20 cellular contexts compared by ENCODE assay signal in genomic region chr18:11972371-11973174, GRCh38. TPM values are rescaled to one million over a fixed set of nuclear protein-coding genes. Genes with fewer than 3 reads are reported as not detected.
DNase-seq lines count a peak whose midpoint lies in the region; ATAC-seq, FAIRE-seq and TF ChIP-seq lines count a peak whose summit lies in the region.
"Had no signal": no experiment of that assay in that cellular context is flagged by ENCODE, and none has a peak within 500 bp of the region (broad histone marks: within the 10 kb centered on the region; RNA-seq: fewer than 3 reads in every experiment).

No MANE protein-coding gene starts in this region.

- CTCF ChIA-PET in H1 (lab: Charles Lee; ENCODE audit: partially characterized antibody) = interaction anchor here (0.6 to 1.7 kb wide), 6 partner anchors 10 to 35 kb away, joined by 3 to 4 read pairs (median 3); no protein-coding TSS in a partner anchor

- no peaks in the 10 kb centered on the region for H3K36me3 Mint-ChIP-seq in natural killer cell treated with Interleukin-12 subunit alpha and Interleukin-12 subunit beta and Interleukin-15 and Interleukin-18, amount 100 ng/mL, for 72 hours
- no peaks in the 10 kb centered on the region for H3K36me3 Mint-ChIP-seq in natural killer cell
- H3K36me3 Mint-ChIP-seq: CD8-positive, alpha-beta T cell had no signal

- TF ChIP-seq EP300 in H1 (IDR thresholded peaks at IDR 0.05; ENCODE audit: borderline replicate concordance in 1 of 2, low read depth in 2 of 2, low read length in 2 of 2) = no peak

- H3K4me1 Mint-ChIP-seq in natural killer cell treated with Interleukin-12 subunit alpha and Interleukin-12 subunit beta and Interleukin-15 and Interleukin-18, amount 100 ng/mL, for 72 hours (ENCODE audit: low read depth in 2 of 2) = peaks cover 0 to 3% of the 10 kb centered on the region in 2 donors
- no peaks in the 10 kb centered on the region for H3K4me1 Mint-ChIP-seq in natural killer cell

- H2BK20ac ChIP-seq in H1 (ENCODE audit: low read length) = peak overlapping the region; percentile 61; the same call in 1 of the 2 replicates

- no peak overlapping the region for H2AK5ac ChIP-seq in H1 (ENCODE audit: low read depth, low read length)

- intact Hi-C loops in natural killer cell (cut with micrococcal nuclease) (no loop called here), mucosa of descending colon (cut with DNase I, micrococcal nuclease) (no loop called here), upper lobe of right lung (cut with DNase I) (no loop called here)

- no peak overlapping the region for H4K5ac ChIP-seq in H1 (ENCODE audit: insufficient read length, low read depth, low read length)

- 88% methylated on average over 31 of the region's 35 CpGs; no CpG with 5 or more reads in 1 of the 2 experiments for WGBS in H1 (ENCODE audit: extremely low coverage in 1 of 2, insufficient coverage in 1 of 2, insufficient read length in 1 of 2, insufficient replicate concordance in 2 of 2, low coverage in 1 of 2, low lambda C conversion rate in 2 of 2, missing lambda C conversion rate in 1 of 2), 2 experiments

- no peaks in the 10 kb centered on the region for H3K9me3 ChIP-seq in H1 (ENCODE audit: insufficient read depth in 2 of 2, low read depth in 1 of 2, low read length in 1 of 2)
- H3K9me3 ChIP-seq in mucosa of descending colon = no peaks in the 10 kb centered on the region
- H3K9me3 ChIP-seq in upper lobe of right lung = no peaks in the 10 kb centered on the region
- H3K9me3 ChIP-seq: BLaER1, SJCRH30 had no signal

- H3K36me3 ChIP-seq in H1 (ENCODE audit: control insufficient read depth in 2 of 4, insufficient read depth in 4 of 4, low read length in 3 of 4) = no peaks in the 10 kb centered on the region
- no peaks in the 10 kb centered on the region for H3K36me3 ChIP-seq in mucosa of descending colon (ENCODE audit: low read depth)
- H3K36me3 ChIP-seq in upper lobe of right lung = no peaks in the 10 kb centered on the region
- H3K36me3 ChIP-seq: BLaER1, SJCRH30 had no signal

- ATAC-seq in natural killer cell treated with Interleukin-12 subunit alpha and Interleukin-12 subunit beta and Interleukin-15 and Interleukin-18, amount 100 ng/mL, for 72 hours = no peak
- ATAC-seq in natural killer cell = no peak
- ATAC-seq in mucosa of descending colon = peak; percentile 19
- peak; percentile 59 for ATAC-seq in upper lobe of right lung
- no peak for ATAC-seq in HG03039 (IDR thresholded peaks at IDR 0.05; ENCODE audit: unreplicated experiment)
- ATAC-seq: CD8-positive, alpha-beta T cell had no signal

- H3K27me3 Mint-ChIP-seq in natural killer cell treated with Interleukin-12 subunit alpha and Interleukin-12 subunit beta and Interleukin-15 and Interleukin-18, amount 100 ng/mL, for 72 hours = no peaks in the 10 kb centered on the region
- H3K27me3 Mint-ChIP-seq in natural killer cell (ENCODE audit: low read depth in 2 of 2) = peaks cover 0 to 7% of the 10 kb centered on the region in 2 donors

- H3K23me2 ChIP-seq in H1 (ENCODE audit: low read depth, low read length) = no peaks in the 10 kb centered on the region; the same call in 1 of the 2 replicates

- H3K4me3 ChIP-seq in H1 (ENCODE audit: extremely low read depth in 1 of 4, insufficient read depth in 2 of 4, low read depth in 3 of 4, low read length in 4 of 4) (no peak overlapping the region), mucosa of descending colon (no peak overlapping the region), upper lobe of right lung (no peak overlapping the region)
- H3K4me3 ChIP-seq: BLaER1, SJCRH30 had no signal

- H3K18ac ChIP-seq in H1 (ENCODE audit: extremely low read depth, low read length) = no peak overlapping the region; the same call in 1 of the 2 replicates

- H3K4me2 ChIP-seq in H1 (ENCODE audit: insufficient read depth in 1 of 2, low read depth in 2 of 2, low read length in 2 of 2) = no peak overlapping the region
- H3K4me2 ChIP-seq: BLaER1, KMS-11 had no signal

- no peak overlapping the region for H3K9ac ChIP-seq in H1 (replicated peaks in 1 of 4; ENCODE audit: extremely low read depth in 1 of 4, low read depth in 3 of 4, low read length in 3 of 4)
- H3K9ac ChIP-seq: BLaER1, KMS-11 had no signal

- H3K27me3 ChIP-seq in H1 (replicated peaks in 1 of 4; ENCODE audit: control insufficient read depth in 3 of 4, extremely low read depth in 1 of 4, insufficient read depth in 3 of 4, low read length in 3 of 4) (no peaks in the 10 kb centered on the region), upper lobe of right lung (no peaks in the 10 kb centered on the region)
- H3K27me3 ChIP-seq: BLaER1, SJCRH30 had no signal

- no peak overlapping the region for H4K8ac ChIP-seq in H1 (ENCODE audit: extremely low read depth, insufficient read depth, low read length)

- no peak overlapping the region for H4K91ac ChIP-seq in H1 (replicated peaks; ENCODE audit: insufficient read length, low read length)

- no peak overlapping the region for H3K23ac ChIP-seq in H1 (ENCODE audit: insufficient read length)

- H2BK120ac ChIP-seq in H1 (replicated peaks; ENCODE audit: low read depth, low read length) = no peak overlapping the region

- H2BK15ac ChIP-seq in H1 (ENCODE audit: low read length) = no peak overlapping the region

- H3K4me3 Mint-ChIP-seq in natural killer cell treated with Interleukin-12 subunit alpha and Interleukin-12 subunit beta and Interleukin-15 and Interleukin-18, amount 100 ng/mL, for 72 hours = peak overlapping the region; percentile 15
- H3K4me3 Mint-ChIP-seq in natural killer cell = no peak overlapping the region
- H3K4me3 Mint-ChIP-seq: CD8-positive, alpha-beta T cell; H9 had no signal

- POLR2A ChIA-PET in H1 (lab: Charles Lee; ENCODE audit: partially characterized antibody) = interaction anchor here (1.3 kb wide), 1 partner anchor 10 kb away, joined by 3 read pairs; no protein-coding TSS in a partner anchor

- no peak for FAIRE-seq in H1 (lab: Jason Lieb, UNC)
- FAIRE-seq: A204.1 had no signal

- TF ChIP-seq RAD21 in H1 (IDR thresholded peaks at IDR 0.05 in 1 of 2, conservative IDR thresholded peaks at IDR 0.05 in 1 of 2; ENCODE audit: low read depth in 2 of 2, low read length in 2 of 2) = no peak

- no peak for TF ChIP-seq POLR2A in H1 (IDR thresholded peaks at IDR 0.05; ENCODE audit: control extremely low read depth in 1 of 2, low read depth in 2 of 2, low read length in 2 of 2)

- no peak overlapping the region for H3K56ac ChIP-seq in H1 (replicated peaks; ENCODE audit: insufficient read length, low read depth, low read length)

- H3K9me3 Mint-ChIP-seq in natural killer cell treated with Interleukin-12 subunit alpha and Interleukin-12 subunit beta and Interleukin-15 and Interleukin-18, amount 100 ng/mL, for 72 hours = no peaks in the 10 kb centered on the region
- no peaks in the 10 kb centered on the region for H3K9me3 Mint-ChIP-seq in natural killer cell
- H3K9me3 Mint-ChIP-seq: CD8-positive, alpha-beta T cell; H9 had no signal

- H4K20me1 ChIP-seq in H1 (replicated peaks in 1 of 2; ENCODE audit: control insufficient read depth in 1 of 2, insufficient read depth in 2 of 2, low read length in 2 of 2) = no peaks in the 10 kb centered on the region
- H4K20me1 ChIP-seq: BLaER1 had no signal

- no peak overlapping the region for H2BK12ac ChIP-seq in H1 (ENCODE audit: low read depth, low read length)

- H3K79me1 ChIP-seq in H1 (ENCODE audit: low read depth, low read length) = no peaks in the 10 kb centered on the region

- H2AFZ ChIP-seq in H1 (ENCODE audit: low read length) = 0 out of 2 replicates have a peak overlapping the region, but pooled peaks have one; percentile 53

- H3K79me2 ChIP-seq in H1 (ENCODE audit: control insufficient read depth in 1 of 2, insufficient read depth in 2 of 2, low read length in 2 of 2) = no peaks in the 10 kb centered on the region

- H3K14ac ChIP-seq in H1 (ENCODE audit: insufficient read length) = no peak overlapping the region

- H3K4me1 ChIP-seq in H1 (replicated peaks in 1 of 4; ENCODE audit: control insufficient read depth in 3 of 4, insufficient read depth in 4 of 4, low read length in 3 of 4) = peaks cover 0 to 4% (median 0%) of the 10 kb centered on the region in 4 experiments; a peak in 1 of 7 replicates
- H3K4me1 ChIP-seq in mucosa of descending colon (ENCODE audit: low read depth) = no peaks in the 10 kb centered on the region
- no peaks in the 10 kb centered on the region for H3K4me1 ChIP-seq in upper lobe of right lung
- H3K4me1 ChIP-seq: BLaER1, SJCRH30 had no signal

- no peak for DNase-seq in natural killer cell treated with Interleukin-12 subunit alpha and Interleukin-12 subunit beta and Interleukin-15 and Interleukin-18, amount 100 ng/mL, for 72 hours (ENCODE audit: low spot score)
- DNase-seq in natural killer cell = no peak
- DNase-seq in H1 (ENCODE audit: low read depth in 1 of 2, low spot score in 2 of 2) = no peak
- no peak for DNase-seq in mucosa of descending colon
- DNase-seq in upper lobe of right lung = no peak
- DNase-seq in activated CD8-positive, alpha-beta memory T cell treated with anti-CD3 and anti-CD28 coated beads for 24 hours = no peak
- DNase-seq in T-helper 2 cell = no peak
- DNase-seq: Calu3; CD8-positive, alpha-beta T cell; H9; NCI-H1048; NCI-H1436; NCI-H2029 treated with DMSO at 0.1 percent for 48 hours; NCI-H2171; NCI-H526; SJCRH30 had no signal

- H3K27ac Mint-ChIP-seq in natural killer cell treated with Interleukin-12 subunit alpha and Interleukin-12 subunit beta and Interleukin-15 and Interleukin-18, amount 100 ng/mL, for 72 hours = no peak overlapping the region
- no peak overlapping the region for H3K27ac Mint-ChIP-seq in natural killer cell
- H3K27ac Mint-ChIP-seq: CD8-positive, alpha-beta T cell; H9 had no signal

- peak overlapping the region; percentile 69 for H3K4ac ChIP-seq in H1 (replicated peaks; ENCODE audit: insufficient read length, low read depth, low read length)

- TF ChIP-seq CTCF in natural killer cell (IDR thresholded peaks at IDR 0.05) (no peak), H1 (IDR thresholded peaks at IDR 0.05; ENCODE audit: control extremely low read depth in 1 of 3, insufficient read depth in 1 of 3, low read depth in 1 of 3, low read length in 3 of 3) (no peak), mucosa of descending colon (IDR thresholded peaks at IDR 0.05) (no peak), upper lobe of right lung (IDR thresholded peaks at IDR 0.05) (no peak)

- H2BK5ac ChIP-seq in H1 (ENCODE audit: low read depth, low read length) = no peak overlapping the region

- H3K27ac ChIP-seq in H1 (ENCODE audit: low read depth, low read length) (no peak overlapping the region), upper lobe of right lung (no peak overlapping the region)
- H3K27ac ChIP-seq: BLaER1, KMS-11, SJCRH30 had no signal

RNA-seq across cellular contexts. Expression of gene IMPA2, which starts 8.7 kb away (rescaled TPM):
- 10 to 100 TPM in 1 of 2 donors, 1 to 10 TPM in 1; 8.6 to 12.0 TPM for total RNA-seq in natural killer cell treated with Interleukin-12 subunit alpha and Interleukin-12 subunit beta and Interleukin-15 and Interleukin-18, amount 100 ng/mL, for 72 hours
- total RNA-seq in natural killer cell (1 to 10 TPM; 2.7 to 6.6 (median 3.6) TPM), mucosa of descending colon (100 to 1,000 TPM in 2 of 3 donors, 10 to 100 TPM in 1; 58.0 to 152 (median 117) TPM), upper lobe of right lung (54.6 TPM)
- 135 and 140 TPM in 2 replicates for total RNA-seq in H1 (2021; fragmentation: NEBNext Ultra II Directional; extraction: Animal tissue kit (Norgen Biotek cat#: 25700))
- 102 and 146 TPM in 2 replicates for polyA plus RNA-seq in H1 (2011; rRNA removed)
- 83.6 TPM for polyA plus RNA-seq in H1 (2011; cell fraction: cytosol; rRNA removed)
- polyA plus RNA-seq in H1 (2011; cell fraction: nucleus; rRNA removed) = 162 TPM
- 132 to 157 TPM (median 152 TPM) in 4 replicates for polyA plus RNA-seq in H1 (2012, experiment 1 of 2)
- 207 TPM for polyA plus RNA-seq in H1 (2012, experiment 2 of 2)
- polyA plus RNA-seq in H1 (2013, experiment 1 of 2) = 90.4 TPM
- 90.8 TPM for polyA plus RNA-seq in H1 (2013, experiment 2 of 2)
- polyA minus RNA-seq in H1 (2011; rRNA and poly(A)+ RNA removed) = 46.3 and 73.7 TPM in 2 replicates
- 42.6 TPM for polyA minus RNA-seq in H1 (2011; cell fraction: cytosol; rRNA and poly(A)+ RNA removed)
- polyA minus RNA-seq in H1 (2011; cell fraction: nucleus; rRNA and poly(A)+ RNA removed) = 46.7 TPM

Comparison
In these comparisons a context has a peak if more than half of its experiments do, and no peak if none do; other contexts are left out.
1. ATAC-seq: peak in mucosa of descending colon (single experiment) and upper lobe of right lung (single experiment); none in natural killer cell treated with Interleukin-12 subunit alpha and Interleukin-12 subunit beta and Interleukin-15 and Interleukin-18, amount 100 ng/mL, for 72 hours (0 of 2), natural killer cell (0 of 3) and HG03039 (single experiment).